Comparison of ENCODE assay signal across 11 cellular contexts in the genomic region with DNA sequence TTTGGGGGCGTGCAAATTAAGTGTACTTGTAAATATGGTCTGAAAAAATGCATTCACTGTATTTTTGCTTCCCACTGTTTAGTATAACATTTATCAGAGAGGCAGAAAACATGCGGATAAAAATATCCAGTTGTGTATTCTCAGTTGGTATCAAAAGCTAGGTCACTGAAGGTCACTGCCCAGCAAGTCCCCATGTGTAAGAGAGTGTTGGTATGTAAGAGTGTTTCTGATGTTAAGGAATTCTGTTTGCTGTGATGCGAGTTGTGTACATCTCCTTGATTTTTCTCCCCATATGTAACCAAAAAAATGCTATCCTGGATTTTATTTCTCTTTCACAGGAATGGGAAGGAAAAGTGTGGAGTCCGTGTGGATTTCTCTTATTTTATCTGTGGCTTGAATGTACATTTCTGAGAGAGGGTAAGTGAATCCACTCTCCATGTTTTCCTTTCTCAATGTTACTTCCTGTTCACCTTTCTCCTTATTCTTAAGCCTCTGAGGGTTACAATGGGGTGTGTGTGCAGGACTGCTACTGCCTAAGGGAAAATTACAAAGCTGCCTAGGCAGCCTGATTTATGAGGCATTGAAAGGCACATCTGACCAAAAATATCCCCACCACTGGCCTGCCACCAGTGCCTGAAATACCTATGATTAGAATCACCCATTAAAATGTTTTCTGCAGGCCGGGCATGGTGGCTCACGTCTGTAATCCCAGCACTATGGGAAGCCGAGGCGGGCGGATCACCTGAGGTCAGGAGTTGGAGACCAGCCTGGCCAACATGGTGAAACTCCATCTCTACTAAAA.
DNase-seq lines count a peak whose midpoint lies in the region; ATAC-seq, FAIRE-seq and TF ChIP-seq lines count a peak whose summit lies in the region.
"Had no signal": no experiment of that assay in that cellular context is flagged by ENCODE, and none has a peak within 500 bp of the region (broad histone marks: within the 10 kb centered on the region; RNA-seq: fewer than 3 reads in every experiment).

No MANE protein-coding gene starts in this region.

- in situ Hi-C loops in SK-MEL-5 (cut with HindIII; ENCODE audit: low pct_unique_long_range_greater_than_20kb, low sequenced_read_pairs): no loop called here

- DNase-seq in H54 (ENCODE audit: insufficient read length, low spot score) (peak; percentile 69), SK-MEL-5 (ENCODE audit: low read depth, low spot score) (peak; percentile 85), foreskin melanocyte (peak; percentile 12), retinal pigment epithelial cell (ENCODE audit: low read depth) (peak; percentile 39), GOT3 (lab: John Stamatoyannopoulos, UW) (no peak), superior temporal gyrus (ENCODE audit: extremely low spot score) (no peak)
- DNase-seq: GF-D8, NCI-H1092, ovary had no signal

- no peak overlapping the region for H3K4me3 ChIP-seq in retinal pigment epithelial cell (ENCODE audit: low read length)
- H3K4me3 ChIP-seq: ovary had no signal

- ATAC-seq in GM18520 (IDR thresholded peaks at IDR 0.05; ENCODE audit: unreplicated experiment) (no peak), GM21717 (IDR thresholded peaks at IDR 0.05; ENCODE audit: unreplicated experiment) (no peak)

- no peak for TF ChIP-seq CTCF in retinal pigment epithelial cell (conservative IDR thresholded peaks at IDR 0.05; ENCODE audit: low read depth, low read length)

- TF ChIP-seq POLR2A in H54 (IDR thresholded peaks at IDR 0.05; ENCODE audit: low read depth, low read length): no peak

- peak; percentile 97 for FAIRE-seq in H54 (lab: Jason Lieb, UNC)

Comparison
In these comparisons a context has a peak if more than half of its experiments do, and no peak if none do; other contexts are left out.
1. DNase-seq: peak in H54 (single experiment), SK-MEL-5 (single experiment), foreskin melanocyte (single experiment) and retinal pigment epithelial cell (single experiment); none in GOT3 (single experiment) and superior temporal gyrus (single experiment).